8 cellular contexts compared by ENCODE assay signal in genomic region chr7:22499888-22500689, GRCh38. TPM values are rescaled to one million over a fixed set of nuclear protein-coding genes. Genes with fewer than 3 reads are reported as not detected.
DNase-seq lines count a peak whose midpoint lies in the region; ATAC-seq and TF ChIP-seq lines count a peak whose summit lies in the region.
"Not testable (repeated sequence)": the region's sequence is repeated elsewhere in the genome, so short reads cannot be mapped to it uniquely, and the experiment has no call there.

TSS of gene STEAP1B (minus strand) at chr7:22500188. CDS start at chr7:22494855, 5,333 bp downstream.

- H3K27me3 Mint-ChIP-seq in natural killer cell (ENCODE audit: low read depth in 2 of 2) = peaks cover 20 to 32% of the 10 kb centered on the region in 2 donors

- not testable (repeated sequence) for H3K27ac Mint-ChIP-seq in natural killer cell

- H3K36me3 Mint-ChIP-seq in natural killer cell = not testable (repeated sequence)

- not testable (repeated sequence) for H3K4me1 Mint-ChIP-seq in natural killer cell

- DNase-seq in DMS 273 treated with DMSO at 0.1 percent for 48 hours (lab: John Stamatoyannopoulos, UW) = peak; percentile 9
- DNase-seq in HUDEP-2 (lab: John Stamatoyannopoulos, UW; ENCODE audit: unreplicated experiment in 76 of 76) = peak in 74 of 76 experiments; percentile 10 to 94 (median 80)
- DNase-seq in RPMI7951 (ENCODE audit: low read depth) = peak; percentile 93
- peak; percentile 94 for DNase-seq in activated effector memory CD4-positive, alpha-beta T cell treated with anti-CD3 and anti-CD28 coated beads, Interleukin-2, amount 50 U/mL, for 16 hours
- DNase-seq in fibroblast of the conjunctiva (ENCODE audit: low read depth) = peak; percentile 85
- peak; percentile 80 for DNase-seq in natural killer cell
- peak; percentile 93 for DNase-seq in stimulated activated CD8-positive, alpha-beta memory T cell treated with anti-CD3 and anti-CD28 coated beads, Interleukin-4, amount 100 ng/mL, for 48 hours

- not testable (repeated sequence) for H3K9me3 Mint-ChIP-seq in natural killer cell

- ATAC-seq in GM21529 (IDR thresholded peaks at IDR 0.05; ENCODE audit: unreplicated experiment) = peak; percentile 94
- ATAC-seq in natural killer cell = peak; percentile 95 to 99 (median 99)

- TF ChIP-seq CTCF in natural killer cell (IDR thresholded peaks at IDR 0.05) = peak; percentile 76

- H3K4me3 Mint-ChIP-seq in natural killer cell = peak within 1 kb of the TSS; percentile 35

- intact Hi-C loops in natural killer cell (cut with micrococcal nuclease) = loop anchor here (1.0 kb wide), 1 partner anchor 390 kb away; no protein-coding TSS in a partner anchor

RNA-seq across cellular contexts. Expression of gene STEAP1B, which starts in this region (rescaled TPM):
- 78.6 and 89.9 TPM in 2 replicates for total RNA-seq in RPMI7951 (2014; rRNA removed; shearing (Covaris generic))
- under 1 TPM in 1 of 3 donors, not detected in 2; 0.31 TPM for total RNA-seq in natural killer cell

Comparison
In these comparisons a context has a peak if more than half of its experiments do, and no peak if none do; other contexts are left out.
1. Peak in every context shown above with its lines: DNase-seq and ATAC-seq.
2. RNA of gene STEAP1B (total RNA-seq): 78.6 to 89.9 TPM in RPMI7951; 0.31 TPM in natural killer cell; every median in the first group is over 10 times any median in the second.
3. Peak in DNase-seq and ATAC-seq in natural killer cell; RNA of the gene not detected or under 1 TPM.
4. DNase-seq: peak in every context shown above with its lines; median percentile 94 in activated effector memory CD4-positive, alpha-beta T cell treated with anti-CD3 and anti-CD28 coated beads, Interleukin-2, amount 50 U/mL, for 16 hours; 93 in RPMI7951; 93 in stimulated activated CD8-positive, alpha-beta memory T cell treated with anti-CD3 and anti-CD28 coated beads, Interleukin-4, amount 100 ng/mL, for 48 hours; 85 in fibroblast of the conjunctiva; 80 in natural killer cell; 80 in HUDEP-2; 9 in DMS 273 treated with DMSO at 0.1 percent for 48 hours.